1 cellular context compared by ENCODE assay signal in genomic region chr4:139176299-139177048, GRCh38.
TF ChIP-seq lines count a peak whose summit lies in the region.

No MANE protein-coding gene starts in this region.

TF ChIP-seq in K562, 482 proteins besides CTCF, POLR2A, EP300 and RAD21 (continued from another document and continues in another):
- no peak for TF ChIP-seq PBX2 (CRISPR knock-in tag; IDR thresholded peaks at IDR 0.05; ENCODE audit: low read depth)
- TF ChIP-seq PBX2 (tag; conservative IDR thresholded peaks at IDR 0.05; ENCODE audit: low read depth): no peak
- TF ChIP-seq ZNF764 (CRISPR knock-in tag; IDR thresholded peaks at IDR 0.05; ENCODE audit: low read depth): no peak
- no peak for TF ChIP-seq KAT7 (CRISPR knock-in tag; IDR thresholded peaks at IDR 0.05; ENCODE audit: borderline replicate concordance)
- no peak for TF ChIP-seq HOXB6 (CRISPR knock-in tag; IDR thresholded peaks at IDR 0.05; ENCODE audit: borderline replicate concordance)
- peak; percentile 78 to 80 for TF ChIP-seq NRF1 (conservative IDR thresholded peaks at IDR 0.05 in 1 of 2, IDR thresholded peaks at IDR 0.05 in 1 of 2)
- no peak for TF ChIP-seq SNRNP70 (optimal IDR thresholded peaks at IDR 0.05; ENCODE audit: low read depth, low read length)
- TF ChIP-seq KDM4B (IDR thresholded peaks at IDR 0.05; ENCODE audit: borderline replicate concordance in 2 of 2, low read depth in 1 of 2): no peak; a peak in 1 of 4 replicates
- TF ChIP-seq ZNF398 (CRISPR knock-in tag; IDR thresholded peaks at IDR 0.05): no peak
- TF ChIP-seq MCM5 (IDR thresholded peaks at IDR 0.05; ENCODE audit: low read depth): no peak
- peak; percentile 60; the same call in 1 of the 2 replicates for TF ChIP-seq ATF7 (IDR thresholded peaks at IDR 0.05)
- TF ChIP-seq ADNP (tag; IDR thresholded peaks at IDR 0.05): no peak
- no peak for TF ChIP-seq RUNX1 (IDR thresholded peaks at IDR 0.05; ENCODE audit: low read depth)
- TF ChIP-seq ZNF280A (IDR thresholded peaks at IDR 0.05; ENCODE audit: low read depth, partially characterized antibody): no peak
- TF ChIP-seq EHMT2 (IDR thresholded peaks at IDR 0.05): no peak
- TF ChIP-seq POU5F1 (IDR thresholded peaks at IDR 0.05; ENCODE audit: borderline replicate concordance, low read depth, low read length, partially characterized antibody): no peak
- no peak for TF ChIP-seq MAFG (tag; conservative IDR thresholded peaks at IDR 0.05)
- no peak for TF ChIP-seq ZNF324 (CRISPR knock-in tag; IDR thresholded peaks at IDR 0.05)
- no peak for TF ChIP-seq TAF15 (IDR thresholded peaks at IDR 0.05; ENCODE audit: low read depth, low read length)
- no peak for TF ChIP-seq ARID2 (IDR thresholded peaks at IDR 0.05)
- TF ChIP-seq ZBTB33 (CRISPR knock-in tag; IDR thresholded peaks at IDR 0.05): no peak
- no peak for TF ChIP-seq MLX (CRISPR knock-in tag; conservative IDR thresholded peaks at IDR 0.05)
- no peak for TF ChIP-seq MED1 (CRISPR knock-in tag; IDR thresholded peaks at IDR 0.05; ENCODE audit: borderline replicate concordance)
- TF ChIP-seq KAT8 (IDR thresholded peaks at IDR 0.05; ENCODE audit: low read depth): no peak
- no peak for TF ChIP-seq MTA2 (IDR thresholded peaks at IDR 0.05; ENCODE audit: low read depth)
- no peak for TF ChIP-seq SRSF7 (optimal IDR thresholded peaks at IDR 0.05; ENCODE audit: low read depth, low read length)
- no peak for TF ChIP-seq CREB3L1 (IDR thresholded peaks at IDR 0.05; ENCODE audit: borderline replicate concordance, low read depth)
- no peak for TF ChIP-seq BACH1 (tag; IDR thresholded peaks at IDR 0.05)
- TF ChIP-seq ZNF232 (CRISPR knock-in tag; IDR thresholded peaks at IDR 0.05): no peak
- peak; percentile 89; the same call in 1 of the 2 replicates for TF ChIP-seq ZFX (CRISPR knock-in tag; IDR thresholded peaks at IDR 0.05)
- no peak for TF ChIP-seq CC2D1A (IDR thresholded peaks at IDR 0.05)
- peak; percentile 41; the same call in 1 of the 2 replicates for TF ChIP-seq POLR2H (tag; IDR thresholded peaks at IDR 0.05; ENCODE audit: low read depth)
- TF ChIP-seq ZNF311 (CRISPR knock-in tag; IDR thresholded peaks at IDR 0.05): no peak
- no peak for TF ChIP-seq CUX1 (CRISPR knock-in tag; IDR thresholded peaks at IDR 0.05)
- no peak for TF ChIP-seq MCM7 (IDR thresholded peaks at IDR 0.05)
- no peak for TF ChIP-seq CEBPZ (IDR thresholded peaks at IDR 0.05; ENCODE audit: borderline replicate concordance, low read depth, low read length)
- no peak for TF ChIP-seq SIX5 (IDR thresholded peaks at IDR 0.05; ENCODE audit: borderline replicate concordance in 1 of 2, insufficient read depth in 1 of 2, low read depth in 1 of 2, low read length in 2 of 2)
- TF ChIP-seq MXD1 (CRISPR knock-in tag; IDR thresholded peaks at IDR 0.05; ENCODE audit: borderline replicate concordance, poor library complexity, severe bottlenecking): no peak
- no peak for TF ChIP-seq PYGO2 (tag; IDR thresholded peaks at IDR 0.05)
- TF ChIP-seq RAD51 (IDR thresholded peaks at IDR 0.05; ENCODE audit: borderline replicate concordance, low read depth): no peak
- peak; percentile 44 for TF ChIP-seq CHD1 (IDR thresholded peaks at IDR 0.05; ENCODE audit: low read length)
- TF ChIP-seq FUS (optimal IDR thresholded peaks at IDR 0.05; ENCODE audit: low read depth, low read length): no peak
- peak; percentile 11; the same call in 1 of the 2 replicates for TF ChIP-seq ZKSCAN1 (IDR thresholded peaks at IDR 0.05; ENCODE audit: low read depth, low read length)
